1 cellular context compared by ENCODE assay signal in the genomic region with DNA sequence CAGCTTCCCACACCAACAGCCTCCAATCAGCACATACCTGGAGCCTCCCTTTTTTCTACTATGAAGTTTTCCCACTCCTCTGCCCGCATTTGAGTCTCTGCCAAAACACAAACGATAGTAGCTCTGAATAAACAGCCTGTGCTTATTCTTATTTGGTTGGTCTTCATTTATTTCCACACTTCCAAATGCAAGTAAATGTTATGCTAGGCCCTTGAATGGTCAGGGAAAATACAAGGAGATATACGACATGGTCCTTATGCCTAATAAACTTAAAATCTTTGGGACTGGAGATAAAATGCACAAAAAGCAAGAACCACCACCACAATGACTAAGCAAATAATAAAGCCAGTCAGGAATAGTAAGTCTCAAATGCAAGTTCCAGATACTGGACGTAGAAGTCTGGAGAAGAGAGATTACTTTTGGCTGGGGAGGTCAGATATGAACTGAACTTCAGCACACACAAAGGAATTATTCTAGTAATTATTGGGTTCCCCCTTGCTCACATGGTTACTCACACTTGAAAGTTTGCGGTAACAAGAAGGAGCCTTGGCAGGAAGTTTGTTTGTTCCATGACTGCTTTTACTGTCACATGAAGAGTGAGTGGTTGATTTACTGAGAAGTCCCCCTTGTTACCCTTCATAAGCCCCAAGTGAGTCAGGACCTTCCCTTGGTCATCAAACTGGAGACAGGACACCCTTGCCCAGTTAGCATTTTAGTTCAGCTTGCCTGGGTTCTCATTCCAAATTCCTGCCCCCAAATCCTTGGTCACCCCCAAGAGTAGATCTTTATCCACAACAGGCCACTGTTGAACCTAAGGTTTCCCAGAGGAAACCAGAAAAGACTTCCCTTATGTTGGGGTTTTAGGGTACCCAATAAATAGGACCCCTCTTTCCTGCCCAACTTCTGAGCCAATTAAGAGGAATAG.
TF ChIP-seq lines count a peak whose summit lies in the region.

No MANE protein-coding gene starts in this region.

TF ChIP-seq in K562, 482 proteins besides CTCF, POLR2A, EP300 and RAD21 (continued from another document and continues in another):
- TF ChIP-seq, protein P1, sequence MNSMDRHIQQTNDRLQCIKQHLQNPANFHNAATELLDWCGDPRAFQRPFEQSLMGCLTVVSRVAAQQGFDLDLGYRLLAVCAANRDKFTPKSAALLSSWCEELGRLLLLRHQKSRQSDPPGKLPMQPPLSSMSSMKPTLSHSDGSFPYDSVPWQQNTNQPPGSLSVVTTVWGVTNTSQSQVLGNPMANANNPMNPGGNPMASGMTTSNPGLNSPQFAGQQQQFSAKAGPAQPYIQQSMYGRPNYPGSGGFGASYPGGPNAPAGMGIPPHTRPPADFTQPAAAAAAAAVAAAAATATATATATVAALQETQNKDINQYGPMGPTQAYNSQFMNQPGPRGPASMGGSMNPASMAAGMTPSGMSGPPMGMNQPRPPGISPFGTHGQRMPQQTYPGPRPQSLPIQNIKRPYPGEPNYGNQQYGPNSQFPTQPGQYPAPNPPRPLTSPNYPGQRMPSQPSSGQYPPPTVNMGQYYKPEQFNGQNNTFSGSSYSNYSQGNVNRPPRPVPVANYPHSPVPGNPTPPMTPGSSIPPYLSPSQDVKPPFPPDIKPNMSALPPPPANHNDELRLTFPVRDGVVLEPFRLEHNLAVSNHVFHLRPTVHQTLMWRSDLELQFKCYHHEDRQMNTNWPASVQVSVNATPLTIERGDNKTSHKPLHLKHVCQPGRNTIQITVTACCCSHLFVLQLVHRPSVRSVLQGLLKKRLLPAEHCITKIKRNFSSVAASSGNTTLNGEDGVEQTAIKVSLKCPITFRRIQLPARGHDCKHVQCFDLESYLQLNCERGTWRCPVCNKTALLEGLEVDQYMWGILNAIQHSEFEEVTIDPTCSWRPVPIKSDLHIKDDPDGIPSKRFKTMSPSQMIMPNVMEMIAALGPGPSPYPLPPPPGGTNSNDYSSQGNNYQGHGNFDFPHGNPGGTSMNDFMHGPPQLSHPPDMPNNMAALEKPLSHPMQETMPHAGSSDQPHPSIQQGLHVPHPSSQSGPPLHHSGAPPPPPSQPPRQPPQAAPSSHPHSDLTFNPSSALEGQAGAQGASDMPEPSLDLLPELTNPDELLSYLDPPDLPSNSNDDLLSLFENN (IDR thresholded peaks at IDR 0.05; ENCODE audit: low read depth in 2 of 2, low read length in 2 of 2): peak in 1 of 2 experiments; percentile 99; a peak in 2 of 4 replicates
- TF ChIP-seq MAFK (IDR thresholded peaks at IDR 0.05; ENCODE audit: low read length): peak; percentile 98
- TF ChIP-seq GABPB1 (CRISPR knock-in tag; IDR thresholded peaks at IDR 0.05): peak; percentile 73
- TF ChIP-seq CBFB (CRISPR knock-in tag; IDR thresholded peaks at IDR 0.05): 0 out of 2 replicates have a peak, but pooled peaks have one; percentile 36
- TF ChIP-seq, protein P2, sequence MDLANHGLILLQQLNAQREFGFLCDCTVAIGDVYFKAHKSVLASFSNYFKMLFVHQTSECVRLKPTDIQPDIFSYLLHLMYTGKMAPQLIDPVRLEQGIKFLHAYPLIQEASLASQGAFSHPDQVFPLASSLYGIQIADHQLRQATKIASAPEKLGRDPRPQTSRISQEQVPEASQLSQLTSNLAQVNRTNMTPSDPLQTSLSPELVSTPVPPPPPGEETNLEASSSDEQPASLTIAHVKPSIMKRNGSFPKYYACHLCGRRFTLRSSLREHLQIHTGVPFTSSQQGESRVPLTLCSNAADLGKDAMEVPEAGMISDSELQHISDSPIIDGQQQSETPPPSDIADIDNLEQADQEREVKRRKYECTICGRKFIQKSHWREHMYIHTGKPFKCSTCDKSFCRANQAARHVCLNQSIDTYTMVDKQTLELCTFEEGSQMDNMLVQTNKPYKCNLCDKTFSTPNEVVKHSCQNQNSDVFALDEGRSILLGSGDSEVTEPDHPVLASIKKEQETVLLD (IDR thresholded peaks at IDR 0.05): peak; percentile 69; the same call in 1 of the 2 replicates
- TF ChIP-seq DACH1 (IDR thresholded peaks at IDR 0.05; ENCODE audit: partially characterized antibody): peak; percentile 92
- no peak for TF ChIP-seq ZNF778 (CRISPR knock-in tag; IDR thresholded peaks at IDR 0.05)
- peak; percentile 70; the same call in 1 of the 2 replicates for TF ChIP-seq ZNF274 (IDR thresholded peaks at IDR 0.05; ENCODE audit: borderline replicate concordance, low read depth, low read length)
- TF ChIP-seq PTTG1 (tag; IDR thresholded peaks at IDR 0.05; ENCODE audit: low read depth): 0 out of 2 replicates have a peak, but pooled peaks have one; percentile 3
- no peak for TF ChIP-seq BCL6 (CRISPR knock-in tag; IDR thresholded peaks at IDR 0.05)
- TF ChIP-seq, protein P3, sequence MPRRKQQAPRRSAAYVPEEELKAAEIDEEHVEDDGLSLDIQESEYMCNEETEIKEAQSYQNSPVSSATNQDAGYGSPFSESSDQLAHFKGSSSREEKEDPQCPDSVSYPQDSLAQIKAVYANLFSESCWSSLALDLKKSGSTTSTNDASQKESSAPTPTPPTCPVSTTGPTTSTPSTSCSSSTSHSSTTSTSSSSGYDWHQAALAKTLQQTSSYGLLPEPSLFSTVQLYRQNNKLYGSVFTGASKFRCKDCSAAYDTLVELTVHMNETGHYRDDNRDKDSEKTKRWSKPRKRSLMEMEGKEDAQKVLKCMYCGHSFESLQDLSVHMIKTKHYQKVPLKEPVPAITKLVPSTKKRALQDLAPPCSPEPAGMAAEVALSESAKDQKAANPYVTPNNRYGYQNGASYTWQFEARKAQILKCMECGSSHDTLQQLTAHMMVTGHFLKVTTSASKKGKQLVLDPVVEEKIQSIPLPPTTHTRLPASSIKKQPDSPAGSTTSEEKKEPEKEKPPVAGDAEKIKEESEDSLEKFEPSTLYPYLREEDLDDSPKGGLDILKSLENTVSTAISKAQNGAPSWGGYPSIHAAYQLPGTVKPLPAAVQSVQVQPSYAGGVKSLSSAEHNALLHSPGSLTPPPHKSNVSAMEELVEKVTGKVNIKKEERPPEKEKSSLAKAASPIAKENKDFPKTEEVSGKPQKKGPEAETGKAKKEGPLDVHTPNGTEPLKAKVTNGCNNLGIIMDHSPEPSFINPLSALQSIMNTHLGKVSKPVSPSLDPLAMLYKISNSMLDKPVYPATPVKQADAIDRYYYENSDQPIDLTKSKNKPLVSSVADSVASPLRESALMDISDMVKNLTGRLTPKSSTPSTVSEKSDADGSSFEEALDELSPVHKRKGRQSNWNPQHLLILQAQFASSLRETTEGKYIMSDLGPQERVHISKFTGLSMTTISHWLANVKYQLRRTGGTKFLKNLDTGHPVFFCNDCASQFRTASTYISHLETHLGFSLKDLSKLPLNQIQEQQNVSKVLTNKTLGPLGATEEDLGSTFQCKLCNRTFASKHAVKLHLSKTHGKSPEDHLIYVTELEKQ (CRISPR knock-in tag; IDR thresholded peaks at IDR 0.05): peak; percentile 48; the same call in 1 of the 2 replicates
- 0 out of 2 replicates have a peak, but pooled peaks have one; percentile 36 for TF ChIP-seq KLF1 (tag; IDR thresholded peaks at IDR 0.05)
- peak; percentile 92; the same call in 1 of the 2 replicates for TF ChIP-seq MEF2A (IDR thresholded peaks at IDR 0.05; ENCODE audit: control insufficient read depth, low read depth, low read length)
- TF ChIP-seq, protein P4, sequence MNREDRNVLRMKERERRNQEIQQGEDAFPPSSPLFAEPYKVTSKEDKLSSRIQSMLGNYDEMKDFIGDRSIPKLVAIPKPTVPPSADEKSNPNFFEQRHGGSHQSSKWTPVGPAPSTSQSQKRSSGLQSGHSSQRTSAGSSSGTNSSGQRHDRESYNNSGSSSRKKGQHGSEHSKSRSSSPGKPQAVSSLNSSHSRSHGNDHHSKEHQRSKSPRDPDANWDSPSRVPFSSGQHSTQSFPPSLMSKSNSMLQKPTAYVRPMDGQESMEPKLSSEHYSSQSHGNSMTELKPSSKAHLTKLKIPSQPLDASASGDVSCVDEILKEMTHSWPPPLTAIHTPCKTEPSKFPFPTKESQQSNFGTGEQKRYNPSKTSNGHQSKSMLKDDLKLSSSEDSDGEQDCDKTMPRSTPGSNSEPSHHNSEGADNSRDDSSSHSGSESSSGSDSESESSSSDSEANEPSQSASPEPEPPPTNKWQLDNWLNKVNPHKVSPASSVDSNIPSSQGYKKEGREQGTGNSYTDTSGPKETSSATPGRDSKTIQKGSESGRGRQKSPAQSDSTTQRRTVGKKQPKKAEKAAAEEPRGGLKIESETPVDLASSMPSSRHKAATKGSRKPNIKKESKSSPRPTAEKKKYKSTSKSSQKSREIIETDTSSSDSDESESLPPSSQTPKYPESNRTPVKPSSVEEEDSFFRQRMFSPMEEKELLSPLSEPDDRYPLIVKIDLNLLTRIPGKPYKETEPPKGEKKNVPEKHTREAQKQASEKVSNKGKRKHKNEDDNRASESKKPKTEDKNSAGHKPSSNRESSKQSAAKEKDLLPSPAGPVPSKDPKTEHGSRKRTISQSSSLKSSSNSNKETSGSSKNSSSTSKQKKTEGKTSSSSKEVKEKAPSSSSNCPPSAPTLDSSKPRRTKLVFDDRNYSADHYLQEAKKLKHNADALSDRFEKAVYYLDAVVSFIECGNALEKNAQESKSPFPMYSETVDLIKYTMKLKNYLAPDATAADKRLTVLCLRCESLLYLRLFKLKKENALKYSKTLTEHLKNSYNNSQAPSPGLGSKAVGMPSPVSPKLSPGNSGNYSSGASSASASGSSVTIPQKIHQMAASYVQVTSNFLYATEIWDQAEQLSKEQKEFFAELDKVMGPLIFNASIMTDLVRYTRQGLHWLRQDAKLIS (CRISPR knock-in tag; IDR thresholded peaks at IDR 0.05): no peak; the same call in 1 of the 2 replicates
- TF ChIP-seq, protein P5, sequence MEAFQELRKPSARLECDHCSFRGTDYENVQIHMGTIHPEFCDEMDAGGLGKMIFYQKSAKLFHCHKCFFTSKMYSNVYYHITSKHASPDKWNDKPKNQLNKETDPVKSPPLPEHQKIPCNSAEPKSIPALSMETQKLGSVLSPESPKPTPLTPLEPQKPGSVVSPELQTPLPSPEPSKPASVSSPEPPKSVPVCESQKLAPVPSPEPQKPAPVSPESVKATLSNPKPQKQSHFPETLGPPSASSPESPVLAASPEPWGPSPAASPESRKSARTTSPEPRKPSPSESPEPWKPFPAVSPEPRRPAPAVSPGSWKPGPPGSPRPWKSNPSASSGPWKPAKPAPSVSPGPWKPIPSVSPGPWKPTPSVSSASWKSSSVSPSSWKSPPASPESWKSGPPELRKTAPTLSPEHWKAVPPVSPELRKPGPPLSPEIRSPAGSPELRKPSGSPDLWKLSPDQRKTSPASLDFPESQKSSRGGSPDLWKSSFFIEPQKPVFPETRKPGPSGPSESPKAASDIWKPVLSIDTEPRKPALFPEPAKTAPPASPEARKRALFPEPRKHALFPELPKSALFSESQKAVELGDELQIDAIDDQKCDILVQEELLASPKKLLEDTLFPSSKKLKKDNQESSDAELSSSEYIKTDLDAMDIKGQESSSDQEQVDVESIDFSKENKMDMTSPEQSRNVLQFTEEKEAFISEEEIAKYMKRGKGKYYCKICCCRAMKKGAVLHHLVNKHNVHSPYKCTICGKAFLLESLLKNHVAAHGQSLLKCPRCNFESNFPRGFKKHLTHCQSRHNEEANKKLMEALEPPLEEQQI (IDR thresholded peaks at IDR 0.05): peak; percentile 98
- TF ChIP-seq SUPT5H (IDR thresholded peaks at IDR 0.05): no peak
- peak; percentile 99 for TF ChIP-seq TAL1 (IDR thresholded peaks at IDR 0.05)
- no peak for TF ChIP-seq PHF20 (IDR thresholded peaks at IDR 0.05; ENCODE audit: partially characterized antibody)
- TF ChIP-seq NCOA2 (IDR thresholded peaks at IDR 0.05; ENCODE audit: partially characterized antibody in 2 of 2): peak; percentile 85 to 90
- TF ChIP-seq ZNF174 (CRISPR knock-in tag; IDR thresholded peaks at IDR 0.05): no peak
- peak; percentile 99 for TF ChIP-seq TCF3 (CRISPR knock-in tag; IDR thresholded peaks at IDR 0.05)
- TF ChIP-seq, protein P6, sequence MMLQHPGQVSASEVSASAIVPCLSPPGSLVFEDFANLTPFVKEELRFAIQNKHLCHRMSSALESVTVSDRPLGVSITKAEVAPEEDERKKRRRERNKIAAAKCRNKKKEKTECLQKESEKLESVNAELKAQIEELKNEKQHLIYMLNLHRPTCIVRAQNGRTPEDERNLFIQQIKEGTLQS (IDR thresholded peaks at IDR 0.05): peak; percentile 81; the same call in 1 of the 2 replicates
- TF ChIP-seq, protein P6 (CRISPR knock-in tag; conservative IDR thresholded peaks at IDR 0.05): peak; percentile 62; the same call in 1 of the 2 replicates
- TF ChIP-seq, protein P7, sequence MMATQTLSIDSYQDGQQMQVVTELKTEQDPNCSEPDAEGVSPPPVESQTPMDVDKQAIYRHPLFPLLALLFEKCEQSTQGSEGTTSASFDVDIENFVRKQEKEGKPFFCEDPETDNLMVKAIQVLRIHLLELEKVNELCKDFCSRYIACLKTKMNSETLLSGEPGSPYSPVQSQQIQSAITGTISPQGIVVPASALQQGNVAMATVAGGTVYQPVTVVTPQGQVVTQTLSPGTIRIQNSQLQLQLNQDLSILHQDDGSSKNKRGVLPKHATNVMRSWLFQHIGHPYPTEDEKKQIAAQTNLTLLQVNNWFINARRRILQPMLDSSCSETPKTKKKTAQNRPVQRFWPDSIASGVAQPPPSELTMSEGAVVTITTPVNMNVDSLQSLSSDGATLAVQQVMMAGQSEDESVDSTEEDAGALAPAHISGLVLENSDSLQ (IDR thresholded peaks at IDR 0.05): peak; percentile 89
- TF ChIP-seq PHB2 (IDR thresholded peaks at IDR 0.05; ENCODE audit: low read depth): peak; percentile 97
- TF ChIP-seq HMG20A (CRISPR knock-in tag; conservative IDR thresholded peaks at IDR 0.05): peak; percentile 58; the same call in 1 of the 2 replicates
- TF ChIP-seq, protein P8, sequence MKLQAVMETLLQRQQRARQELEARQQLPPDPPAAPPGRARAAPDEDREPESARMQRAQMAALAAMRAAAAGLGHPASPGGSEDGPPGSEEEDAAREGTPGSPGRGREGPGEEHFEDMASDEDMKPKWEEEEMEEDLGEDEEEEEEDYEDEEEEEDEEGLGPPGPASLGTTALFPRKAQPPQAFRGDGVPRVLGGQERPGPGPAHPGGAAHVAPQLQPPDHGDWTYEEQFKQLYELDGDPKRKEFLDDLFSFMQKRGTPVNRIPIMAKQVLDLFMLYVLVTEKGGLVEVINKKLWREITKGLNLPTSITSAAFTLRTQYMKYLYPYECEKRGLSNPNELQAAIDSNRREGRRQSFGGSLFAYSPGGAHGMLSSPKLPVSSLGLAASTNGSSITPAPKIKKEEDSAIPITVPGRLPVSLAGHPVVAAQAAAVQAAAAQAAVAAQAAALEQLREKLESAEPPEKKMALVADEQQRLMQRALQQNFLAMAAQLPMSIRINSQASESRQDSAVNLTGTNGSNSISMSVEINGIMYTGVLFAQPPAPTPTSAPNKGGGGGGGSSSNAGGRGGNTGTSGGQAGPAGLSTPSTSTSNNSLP (IDR thresholded peaks at IDR 0.05; ENCODE audit: borderline replicate concordance, low read depth, low read length): peak; percentile 96
- TF ChIP-seq CXXC5 (CRISPR knock-in tag; IDR thresholded peaks at IDR 0.05): peak; percentile 100
- TF ChIP-seq ZNF239 (CRISPR knock-in tag; IDR thresholded peaks at IDR 0.05): peak; percentile 63
- TF ChIP-seq HIVEP1 (CRISPR knock-in tag; IDR thresholded peaks at IDR 0.05): peak; percentile 81; the same call in 1 of the 2 replicates
- TF ChIP-seq SOX6 (IDR thresholded peaks at IDR 0.05): peak; percentile 99
